ENCODE assay signal across 1 cellular context in genomic region chr3:120559228-120560061, GRCh38.
TF ChIP-seq lines count a peak whose summit lies in the region.

No MANE protein-coding gene starts in this region.

TF ChIP-seq in endothelial cell of umbilical vein, 7 proteins besides CTCF, POLR2A, EP300 and RAD21:
- TF ChIP-seq MYC (IDR thresholded peaks at IDR 0.05; ENCODE audit: low read depth, low read length), result no peak
- TF ChIP-seq FOS (IDR thresholded peaks at IDR 0.05; ENCODE audit: borderline replicate concordance, insufficient read depth, low read length), result peak; percentile 86
- no peak for TF ChIP-seq JUN (IDR thresholded peaks at IDR 0.05; ENCODE audit: borderline replicate concordance, insufficient read depth, insufficient read length, low read depth)
- peak; percentile 68 for TF ChIP-seq POLR2AphosphoS5 (IDR thresholded peaks at IDR 0.05; ENCODE audit: insufficient read depth, low read depth, low read length)
- TF ChIP-seq GATA2 (IDR thresholded peaks at IDR 0.05; ENCODE audit: insufficient read depth, insufficient read length, low read depth, low read length), result peak; percentile 85
- peak; percentile 40 for TF ChIP-seq MAX (IDR thresholded peaks at IDR 0.05; ENCODE audit: insufficient read depth, insufficient read length)
- no peak for TF ChIP-seq EZH2 (IDR thresholded peaks at IDR 0.05; ENCODE audit: borderline replicate concordance, low read depth, low read length, severe bottlenecking)
